ENCODE assay signal across 22 cellular contexts in the genomic region with DNA sequence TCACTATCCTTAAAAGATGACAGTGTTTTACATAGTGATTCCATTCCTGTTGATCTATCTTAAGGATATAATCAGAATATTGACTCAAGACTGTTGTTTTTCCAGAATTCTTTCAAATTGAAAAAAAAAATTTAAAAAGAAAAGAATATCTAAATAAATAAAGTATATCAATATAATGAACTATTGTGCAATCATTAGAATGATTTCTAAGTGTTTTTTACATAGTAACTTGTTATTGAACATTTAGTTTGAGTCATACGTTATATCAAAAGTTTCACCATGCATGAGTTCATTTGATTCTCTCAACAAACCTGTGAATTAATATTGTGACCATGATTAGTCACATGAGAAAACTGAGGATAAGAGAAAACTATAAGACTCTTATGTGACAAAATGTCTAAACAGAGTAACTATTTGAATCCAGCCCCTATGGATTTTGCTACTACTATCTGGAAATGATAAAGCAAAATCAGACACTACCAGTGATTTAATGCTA. TPM values are rescaled to one million over a fixed set of nuclear protein-coding genes. Genes with fewer than 3 reads are reported as not detected.
DNase-seq lines count a peak whose midpoint lies in the region; ATAC-seq and TF ChIP-seq lines count a peak whose summit lies in the region.
"Had no signal": no experiment of that assay in that cellular context is flagged by ENCODE, and none has a peak within 500 bp of the region (broad histone marks: within the 10 kb centered on the region; RNA-seq: fewer than 3 reads in every experiment).

No MANE protein-coding gene starts in this region.

- H3K4me3 Mint-ChIP-seq in activated CD4-positive, alpha-beta T cell treated with anti-CD3 and anti-CD28 coated beads for 36 hours = no peak overlapping the region
- H3K4me3 Mint-ChIP-seq in central memory CD8-positive, alpha-beta T cell = no peak overlapping the region

- no peaks in the 10 kb centered on the region for H3K27me3 ChIP-seq in PC-3 (ENCODE audit: low read length)
- H3K27me3 ChIP-seq: BE2C had no signal

- no peaks in the 10 kb centered on the region for H3K36me3 ChIP-seq in PC-3 (ENCODE audit: low read depth, low read length)
- H3K36me3 ChIP-seq: BE2C had no signal

- POLR2A ChIA-PET in activated CD4-positive, alpha-beta T cell treated with anti-CD3 and anti-CD28 coated beads for 36 hours (lab: Charles Lee) = no interaction called here
- POLR2A ChIA-PET in PC-3 (lab: Charles Lee; ENCODE audit: unreplicated experiment) = no interaction called here

- no peaks in the 10 kb centered on the region for H3K9me2 ChIP-seq in PC-3 (replicated peaks; ENCODE audit: low read length)
- H3K9me2 ChIP-seq: SK-N-SH had no signal

- H2AFZ ChIP-seq in PC-3 (ENCODE audit: low read length) = no peak overlapping the region
- H2AFZ ChIP-seq: GM23248 had no signal

- TF ChIP-seq CTCF in PC-3 (conservative IDR thresholded peaks at IDR 0.05; ENCODE audit: low read depth, low read length) = no peak

- no peaks in the 10 kb centered on the region for H3K9me3 ChIP-seq in PC-3 (ENCODE audit: low read length)
- H3K9me3 ChIP-seq: BE2C, SK-N-SH had no signal

- H3K4me2 ChIP-seq in PC-3 (ENCODE audit: low read length) = no peak overlapping the region
- H3K4me2 ChIP-seq: SK-N-SH had no signal

- no peaks in the 10 kb centered on the region for H3K79me2 ChIP-seq in PC-3 (ENCODE audit: low read length)

- CTCF ChIA-PET in activated CD4-positive, alpha-beta T cell treated with anti-CD3 and anti-CD28 coated beads for 36 hours (lab: Charles Lee) = no interaction called here
- CTCF ChIA-PET in PC-3 (lab: Charles Lee) = no interaction called here

- no peaks in the 10 kb centered on the region for H3K27me3 Mint-ChIP-seq in activated CD4-positive, alpha-beta T cell treated with anti-CD3 and anti-CD28 coated beads for 36 hours
- H3K27me3 Mint-ChIP-seq in central memory CD8-positive, alpha-beta T cell = no peaks in the 10 kb centered on the region
- H3K27me3 Mint-ChIP-seq: CD4-positive, alpha-beta memory T cell had no signal

- no peak for DNase-seq in activated CD4-positive, alpha-beta T cell treated with anti-CD3 and anti-CD28 coated beads for 36 hours
- DNase-seq in activated CD4-positive, alpha-beta T cell treated with anti-CD3 and anti-CD28 coated beads, Interleukin-2, amount 50 U/mL, for 1 hour = no peak
- DNase-seq in PC-3 (no peak), kidney tubule cell (ENCODE audit: low spot score) (peak; percentile 29), medulla oblongata (ENCODE audit: extremely low spot score) (no peak)
- no peak for DNase-seq in central memory CD8-positive, alpha-beta T cell (ENCODE audit: low spot score in 2 of 2)
- DNase-seq in activated CD4-positive, CD25-positive, alpha-beta regulatory T cell (lab: John Stamatoyannopoulos, UW) = no peak
- DNase-seq: BE2C; CD4-positive, alpha-beta memory T cell; DMS79 treated with DMSO at 0.1 percent for 48 hours; GM23248; HCEC 1CT; MV-4-11; NCI-H1417; NCI-H1930; NCI-H2171 treated with DMSO at 0.1 percent for 48 hours; NCI-H510A treated with DMSO at 0.1 percent for 48 hours; NCI-H82; SHP77; SK-N-SH had no signal

- intact Hi-C loops in activated CD4-positive, alpha-beta T cell treated with anti-CD3 and anti-CD28 coated beads for 36 hours (cut with DNase I, micrococcal nuclease) = no loop called here
- intact Hi-C loops in PC-3 (cut with micrococcal nuclease) = no loop called here

- H4K20me1 ChIP-seq in PC-3 (ENCODE audit: low read length) = no peaks in the 10 kb centered on the region

- no peak for ATAC-seq in activated CD4-positive, alpha-beta T cell treated with anti-CD3 and anti-CD28 coated beads for 36 hours
- ATAC-seq in PC-3 (no peak), GM18858 (IDR thresholded peaks at IDR 0.05; ENCODE audit: unreplicated experiment) (no peak)
- ATAC-seq in central memory CD8-positive, alpha-beta T cell (replicated peaks; ENCODE audit: extremely low read depth, poor library complexity, severe bottlenecking) = no peak

- peak overlapping the region; percentile 67 for H3K9ac ChIP-seq in PC-3 (ENCODE audit: low read length)
- H3K9ac ChIP-seq: GM23248, SK-N-SH had no signal

- H3K27ac Mint-ChIP-seq in activated CD4-positive, alpha-beta T cell treated with anti-CD3 and anti-CD28 coated beads for 36 hours = peak overlapping the region; percentile 69
- H3K27ac Mint-ChIP-seq in central memory CD8-positive, alpha-beta T cell (ENCODE audit: low read depth) = peak overlapping the region; percentile 55

- H3K9me3 Mint-ChIP-seq in activated CD4-positive, alpha-beta T cell treated with anti-CD3 and anti-CD28 coated beads for 36 hours (ENCODE audit: low read depth) = no peaks in the 10 kb centered on the region
- no peaks in the 10 kb centered on the region for H3K9me3 Mint-ChIP-seq in central memory CD8-positive, alpha-beta T cell
- H3K9me3 Mint-ChIP-seq: CD4-positive, alpha-beta memory T cell had no signal

- H3K4me3 ChIP-seq in PC-3 (ENCODE audit: low read length) = no peak overlapping the region
- H3K4me3 ChIP-seq: GM23248 had no signal

- H3K4me1 ChIP-seq in PC-3 (ENCODE audit: insufficient read depth, low read length) = peaks cover 24% of the 10 kb centered on the region
- H3K4me1 ChIP-seq: BE2C had no signal

- no peaks in the 10 kb centered on the region for H3F3A ChIP-seq in PC-3 (ENCODE audit: low read length, unreplicated experiment)

- no TSS peak for BruUV-seq in PC-3 (replicated peaks; lab: Mats Ljungman, UMichigan)

- H3K36me3 Mint-ChIP-seq in activated CD4-positive, alpha-beta T cell treated with anti-CD3 and anti-CD28 coated beads for 36 hours (ENCODE audit: low read depth) = no peaks in the 10 kb centered on the region
- H3K36me3 Mint-ChIP-seq in central memory CD8-positive, alpha-beta T cell (ENCODE audit: insufficient read depth) = no peaks in the 10 kb centered on the region
- H3K36me3 Mint-ChIP-seq: CD4-positive, alpha-beta memory T cell had no signal

- H3K27ac ChIP-seq in PC-3 (ENCODE audit: low read length) = peak overlapping the region; percentile 95
- H3K27ac ChIP-seq: 22Rv1, GM23248 had no signal

- H3K4me1 Mint-ChIP-seq in activated CD4-positive, alpha-beta T cell treated with anti-CD3 and anti-CD28 coated beads for 36 hours = peaks cover 35% of the 10 kb centered on the region
- H3K4me1 Mint-ChIP-seq in central memory CD8-positive, alpha-beta T cell = peaks cover 30% of the 10 kb centered on the region

RNA-seq across cellular contexts. Expression of a gene that starts 46.1 kb away (rescaled TPM):
- 100 to 1,000 TPM; 107 to 114 TPM for total RNA-seq in activated CD4-positive, alpha-beta T cell treated with anti-CD3 and anti-CD28 coated beads for 36 hours
- total RNA-seq in PC-3 (2014; rRNA removed) = 94.5 and 112 TPM in 2 replicates
